ENCODE assay signal across 12 cellular contexts in genomic region chr6:35050291-35050987, GRCh38.
DNase-seq lines count a peak whose midpoint lies in the region; TF ChIP-seq lines count a peak whose summit lies in the region.
"Had no signal": no experiment of that assay in that cellular context is flagged by ENCODE, and none has a peak within 500 bp of the region (broad histone marks: within the 10 kb centered on the region; RNA-seq: fewer than 3 reads in every experiment).

No MANE protein-coding gene starts in this region.

- no peak overlapping the region for H3K4me3 ChIP-seq in HL-60 (replicated peaks; ENCODE audit: insufficient read depth, low read length)
- H3K4me3 ChIP-seq in Peyer's patch = no peak overlapping the region
- H3K4me3 ChIP-seq: GM12878 had no signal

- peak overlapping the region; percentile 95 for H3K27ac ChIP-seq in HL-60 (replicated peaks)
- peak overlapping the region; percentile 34 to 80 (median 56) for H3K27ac ChIP-seq in Peyer's patch
- peak overlapping the region; percentile 95 for H3K27ac ChIP-seq in layer of hippocampus (ENCODE audit: low read depth, low read length)
- peak overlapping the region; percentile 98 for H3K27ac ChIP-seq in substantia nigra (ENCODE audit: low read depth, low read length, poor library complexity, severe bottlenecking)

- no peaks in the 10 kb centered on the region for H3K27me3 ChIP-seq in HL-60 (ENCODE audit: insufficient read depth, poor library complexity, severe bottlenecking)
- H3K27me3 ChIP-seq in Peyer's patch = no peaks in the 10 kb centered on the region
- no peaks in the 10 kb centered on the region for H3K27me3 ChIP-seq in layer of hippocampus (ENCODE audit: control insufficient read depth, insufficient read depth, low read length)

- TF ChIP-seq CTCF in HL-60 (IDR thresholded peaks at IDR 0.05; ENCODE audit: insufficient read depth, low read length) = no peak
- TF ChIP-seq CTCF in Peyer's patch (IDR thresholded peaks at IDR 0.05) = no peak

- no peak for TF ChIP-seq POLR2A in Peyer's patch (IDR thresholded peaks at IDR 0.05)

- H3K4me1 ChIP-seq in Peyer's patch = peaks cover 0 to 82% (median 5%) of the 10 kb centered on the region in 4 donors

- no peaks in the 10 kb centered on the region for H3K36me3 ChIP-seq in Peyer's patch

- peak in 1 of 2 experiments; percentile 57 for DNase-seq in HL-60 (ENCODE audit: low read depth in 1 of 2, low spot score in 1 of 2)
- peak in 2 of 3 donors; percentile 37 to 38 for DNase-seq in Peyer's patch
- DNase-seq in substantia nigra (lab: John Stamatoyannopoulos, UW) = peak in 2 of 49 donors; percentile 10 to 33
- DNase-seq in NOMO-1 treated with DMSO at 0.1 percent for 48 hours (lab: John Stamatoyannopoulos, UW; ENCODE audit: unreplicated experiment) = no peak
- no peak for DNase-seq in stimulated activated CD4-positive, alpha-beta T cell treated with anti-CD3 and anti-CD28 coated beads, Interleukin-2, amount 100 ng/mL, for 24 hours
- DNase-seq in AML-193 (lab: John Stamatoyannopoulos, UW) = no peak
- DNase-seq: activated CD4-positive, alpha-beta T cell treated with anti-CD3 and anti-CD28 coated beads, Interleukin-2, amount 50 U/mL, for 48 hours; activated naive CD4-positive, alpha-beta T cell treated with anti-CD3 and anti-CD28 coated beads, Interleukin-2, amount 10 ng/mL, durations not matched to agents 7 days and 5 days; NCI-H1048; NK-92 treated with Interleukin-12 subunit alpha and Interleukin-12 subunit beta, amount 100 ng/mL, for 24 hours had no signal

- no peaks in the 10 kb centered on the region for H3K9me3 ChIP-seq in Peyer's patch

Comparison
In these comparisons a context has a peak if more than half of its experiments do, and no peak if none do; other contexts are left out.
1. DNase-seq: peak in Peyer's patch (2 of 3); none in NOMO-1 treated with DMSO at 0.1 percent for 48 hours (single experiment), stimulated activated CD4-positive, alpha-beta T cell treated with anti-CD3 and anti-CD28 coated beads, Interleukin-2, amount 100 ng/mL, for 24 hours (0 of 2) and AML-193 (0 of 2).
2. Peak in every context shown above with its lines, with median percentiles within 50 percentile points of each other: H3K27ac ChIP-seq.